Comparison of ENCODE assay signal across 8 cellular contexts in genomic region chr18:809985-810642, GRCh38. TPM values are rescaled to one million over a fixed set of nuclear protein-coding genes. Genes with fewer than 3 reads are reported as not detected.
A peak's percentile ranks its signal among the peaks of the same experiment; 100 is the strongest.
DNase-seq lines count a peak whose midpoint lies in the region; ATAC-seq and TF ChIP-seq lines count a peak whose summit lies in the region.

No MANE protein-coding gene starts in this region.

- H3K27me3 Mint-ChIP-seq in activated CD4-positive, alpha-beta memory T cell treated with anti-CD3 and anti-CD28 coated beads for 36 hours, result peaks cover 4% of the 10 kb centered on the region
- peaks cover 0 to 6% (median 0%) of the 10 kb centered on the region in 5 donors for H3K27me3 Mint-ChIP-seq in naive thymus-derived CD4-positive, alpha-beta T cell
- peaks cover 84 to 93% (median 92%) of the 10 kb centered on the region in 3 donors for H3K27me3 Mint-ChIP-seq in CD14-positive monocyte (ENCODE audit: low read depth in 3 of 3)

- ATAC-seq in GM18511 (IDR thresholded peaks at IDR 0.05; ENCODE audit: unreplicated experiment) (peak; percentile 27), HG02840 (IDR thresholded peaks at IDR 0.05; ENCODE audit: low FRiP score, unreplicated experiment) (peak; percentile 30)
- ATAC-seq in naive thymus-derived CD4-positive, alpha-beta T cell, result no peak

- peaks cover 7% of the 10 kb centered on the region for H3K36me3 Mint-ChIP-seq in activated CD4-positive, alpha-beta memory T cell treated with anti-CD3 and anti-CD28 coated beads for 36 hours
- peaks cover 0 to 7% (median 0%) of the 10 kb centered on the region in 5 donors for H3K36me3 Mint-ChIP-seq in naive thymus-derived CD4-positive, alpha-beta T cell
- peaks cover 8 to 15% of the 10 kb centered on the region in 2 donors for H3K36me3 Mint-ChIP-seq in CD14-positive monocyte

- POLR2A ChIA-PET in activated CD4-positive, alpha-beta memory T cell treated with anti-CD3 and anti-CD28 coated beads for 36 hours (lab: Charles Lee), result interaction anchor here (0.8 kb wide), 1 partner anchor 98 kb away, joined by 3 read pairs; the partner anchor contains the start of gene ENOSF1
- POLR2A ChIA-PET in naive thymus-derived CD4-positive, alpha-beta T cell (lab: Charles Lee), result interaction anchor here (0.5 to 4.3 kb wide), 6 partner anchors 10 to 24 kb away, joined by 3 to 76 read pairs (median 4); no protein-coding TSS in a partner anchor

- H3K36me3 ChIP-seq in naive thymus-derived CD4-positive, alpha-beta T cell (ENCODE audit: control insufficient read depth in 2 of 3, insufficient read depth in 3 of 3, low read length in 3 of 3), result peaks cover 0 to 9% (median 0%) of the 10 kb centered on the region in 3 experiments
- no peaks in the 10 kb centered on the region for H3K36me3 ChIP-seq in tibial artery

- H3K9me3 Mint-ChIP-seq in activated CD4-positive, alpha-beta memory T cell treated with anti-CD3 and anti-CD28 coated beads for 36 hours, result no peaks in the 10 kb centered on the region
- peaks cover 0 to 2% (median 0%) of the 10 kb centered on the region in 11 donors for H3K9me3 Mint-ChIP-seq in naive thymus-derived CD4-positive, alpha-beta T cell
- peaks cover 14 to 33% (median 22%) of the 10 kb centered on the region in 7 donors for H3K9me3 Mint-ChIP-seq in CD14-positive monocyte

- CTCF ChIA-PET in activated CD4-positive, alpha-beta memory T cell treated with anti-CD3 and anti-CD28 coated beads for 36 hours (lab: Charles Lee), result interaction anchor here (1.2 to 7.2 kb wide), 4 partner anchors 21 to 98 kb away, joined by 3 to 82 read pairs (median 6); partner anchors contain the start of gene ENOSF1
- CTCF ChIA-PET in naive thymus-derived CD4-positive, alpha-beta T cell (lab: Charles Lee), result interaction anchor here (1.0 to 3.1 kb wide), 2 partner anchors 21 to 70 kb away, joined by 3 to 16 read pairs; no protein-coding TSS in a partner anchor

- H3K27ac Mint-ChIP-seq in activated CD4-positive, alpha-beta memory T cell treated with anti-CD3 and anti-CD28 coated beads for 36 hours, result peak overlapping the region; percentile 38
- peak overlapping the region; percentile 38 to 93 (median 78) for H3K27ac Mint-ChIP-seq in naive thymus-derived CD4-positive, alpha-beta T cell
- H3K27ac Mint-ChIP-seq in CD14-positive monocyte, result no peak overlapping the region

- H3K27ac ChIP-seq in naive thymus-derived CD4-positive, alpha-beta T cell (ENCODE audit: low read depth, low read length), result peak overlapping the region; percentile 0
- H3K27ac ChIP-seq in tibial artery, result no peak overlapping the region

- peaks cover 36 to 37% of the 10 kb centered on the region in 2 donors for H3K4me1 ChIP-seq in naive thymus-derived CD4-positive, alpha-beta T cell (ENCODE audit: control insufficient read depth in 2 of 2, insufficient read depth in 2 of 2, low read length in 2 of 2)
- peaks cover 0 to 19% (median 5%) of the 10 kb centered on the region in 4 donors for H3K4me1 ChIP-seq in tibial artery

- intact Hi-C loops in activated CD4-positive, alpha-beta memory T cell treated with anti-CD3 and anti-CD28 coated beads for 36 hours (cut with micrococcal nuclease), result loop anchor here (2.0 to 5.0 kb wide), 7 partner anchors 13 to 1847 kb away; partner anchors contain the start of genes METTL4, NDC80, SMCHD1 and USP14
- intact Hi-C loops in naive thymus-derived CD4-positive, alpha-beta T cell (cut with micrococcal nuclease), result loop anchor here (2.0 to 10.0 kb wide), 4 partner anchors 13 to 1847 kb away; partner anchors contain the start of genes SMCHD1 (in 1 of the 2) and THOC1 (in 1 of the 2)
- intact Hi-C loops in CD14-positive monocyte (cut with micrococcal nuclease) (no loop called here), tibial artery (cut with DNase I; ENCODE audit: low total_unique reads) (loop anchor here (5.0 kb wide), 1 partner anchor 98 kb away; the partner anchor contains the start of gene ENOSF1)

- DNase-seq in activated CD4-positive, alpha-beta memory T cell treated with anti-CD3 and anti-CD28 coated beads for 36 hours, result no peak
- DNase-seq in naive thymus-derived CD4-positive, alpha-beta T cell, result no peak
- no peak for DNase-seq in activated CD4-positive, CD25-positive, alpha-beta regulatory T cell treated with anti-CD3 and anti-CD28 coated beads, Interleukin-2, amount 50 U/mL, for 72 hours
- no peak for DNase-seq in CD14-positive monocyte (ENCODE audit: low spot score)
- no peak for DNase-seq in tibial artery
- no peak for DNase-seq in NCI-H146 (lab: John Stamatoyannopoulos, UW)

- peaks cover 68% of the 10 kb centered on the region for H3K4me1 Mint-ChIP-seq in activated CD4-positive, alpha-beta memory T cell treated with anti-CD3 and anti-CD28 coated beads for 36 hours (ENCODE audit: low read depth)
- H3K4me1 Mint-ChIP-seq in naive thymus-derived CD4-positive, alpha-beta T cell, result peaks cover 47 to 85% (median 79%) of the 10 kb centered on the region in 7 donors
- H3K4me1 Mint-ChIP-seq in CD14-positive monocyte, result peaks cover 31% of the 10 kb centered on the region

- no peaks in the 10 kb centered on the region for H3K27me3 ChIP-seq in naive thymus-derived CD4-positive, alpha-beta T cell (ENCODE audit: control insufficient read depth in 2 of 2, insufficient read depth in 2 of 2, low read length in 2 of 2)
- H3K27me3 ChIP-seq in tibial artery, result no peaks in the 10 kb centered on the region

- H3K4me3 Mint-ChIP-seq in activated CD4-positive, alpha-beta memory T cell treated with anti-CD3 and anti-CD28 coated beads for 36 hours, result peak overlapping the region; percentile 87
- peak overlapping the region; percentile 93 to 99 (median 96) for H3K4me3 Mint-ChIP-seq in naive thymus-derived CD4-positive, alpha-beta T cell
- H3K4me3 Mint-ChIP-seq in CD14-positive monocyte, result peak overlapping the region in 1 of 2 donors; percentile 77

- H3K4me3 ChIP-seq in naive thymus-derived CD4-positive, alpha-beta T cell (ENCODE audit: low read length), result peak overlapping the region; percentile 60
- H3K4me3 ChIP-seq in tibial artery, result no peak overlapping the region

- no peak for TF ChIP-seq CTCF in CD14-positive monocyte (IDR thresholded peaks at IDR 0.05)
- TF ChIP-seq CTCF in tibial artery (IDR thresholded peaks at IDR 0.05), result no peak

- no peaks in the 10 kb centered on the region for H3K9me3 ChIP-seq in naive thymus-derived CD4-positive, alpha-beta T cell (ENCODE audit: control insufficient read depth in 2 of 3, low read length in 3 of 3)
- H3K9me3 ChIP-seq in tibial artery, result no peaks in the 10 kb centered on the region

RNA-seq across cellular contexts. Expression of gene YES1, which starts 1.9 kb away (rescaled TPM):
- total RNA-seq in activated CD4-positive, alpha-beta memory T cell treated with anti-CD3 and anti-CD28 coated beads for 36 hours, result 10 to 100 TPM; 14.2 to 17.0 TPM
- total RNA-seq in naive thymus-derived CD4-positive, alpha-beta T cell, result 10 to 100 TPM; 14.2 to 15.8 (median 14.8) TPM
- polyA plus RNA-seq in naive thymus-derived CD4-positive, alpha-beta T cell, result 1 to 10 TPM in 1 of 2 donors, under 1 TPM in 1; 0.66 to 4.1 TPM
- polyA plus RNA-seq in CD14-positive monocyte, result not detected

Comparison
In these comparisons a context has a peak if more than half of its experiments do, and no peak if none do; other contexts are left out.
1. H3K27ac Mint-ChIP-seq: peak in activated CD4-positive, alpha-beta memory T cell treated with anti-CD3 and anti-CD28 coated beads for 36 hours (single experiment) and naive thymus-derived CD4-positive, alpha-beta T cell (9 of 9); none in CD14-positive monocyte (0 of 7).
2. intact Hi-C loops: an anchor here in activated CD4-positive, alpha-beta memory T cell treated with anti-CD3 and anti-CD28 coated beads for 36 hours (2.0 to 5.0 kb wide), naive thymus-derived CD4-positive, alpha-beta T cell (2.0 to 10.0 kb wide) and tibial artery (5.0 kb wide); none called in CD14-positive monocyte.